ENCODE assay signal across 8 cellular contexts in the genomic region with DNA sequence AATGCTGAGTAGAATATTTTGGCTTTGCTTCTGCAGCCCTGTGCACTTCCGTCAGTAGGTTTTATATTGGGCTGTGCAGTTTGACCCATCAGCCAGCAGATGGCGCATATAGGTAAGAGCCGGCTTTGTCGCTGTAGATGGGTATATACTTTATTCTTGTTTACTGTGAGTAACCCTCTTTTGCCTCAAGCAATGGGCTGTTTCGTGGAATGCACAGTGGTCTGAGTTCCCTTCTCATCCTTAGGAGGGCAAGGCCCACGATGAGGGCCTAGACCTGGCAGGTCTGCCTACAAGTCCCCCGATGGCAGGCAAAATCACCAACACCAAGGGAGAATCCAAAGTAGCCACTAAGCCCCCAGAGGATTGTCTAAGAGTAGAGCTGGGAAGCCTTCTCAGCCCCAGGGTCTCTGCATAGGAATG.
DNase-seq lines count a peak whose midpoint lies in the region; ATAC-seq, FAIRE-seq and TF ChIP-seq lines count a peak whose summit lies in the region.

No MANE protein-coding gene starts in this region.

- TF ChIP-seq CTCF in D721Med (IDR thresholded peaks at IDR 0.05; ENCODE audit: insufficient read depth, missing control alignments) (peak; percentile 96), neural crest cell (conservative IDR thresholded peaks at IDR 0.05) (peak; percentile 90)

- no peak for FAIRE-seq in D721Med (lab: Jason Lieb, UNC)

- H3K4me1 Mint-ChIP-seq in neural crest cell: no peaks in the 10 kb centered on the region

- ATAC-seq in GM18868 (IDR thresholded peaks at IDR 0.05; ENCODE audit: unreplicated experiment) (peak; percentile 96), HG02943 (IDR thresholded peaks at IDR 0.05; ENCODE audit: low read depth, unreplicated experiment) (peak; percentile 95), SK-N-SH treated with all-trans-retinoic acid at 6 μM for 48 hours (peak; percentile 99)

- no peak for TF ChIP-seq POLR2A in erythroblast (IDR thresholded peaks at IDR 0.05; ENCODE audit: low read length)

- H3K27me3 Mint-ChIP-seq in neural crest cell (ENCODE audit: low read depth): peaks cover 2% of the 10 kb centered on the region

- no peaks in the 10 kb centered on the region for H3K36me3 Mint-ChIP-seq in neural crest cell (ENCODE audit: low read depth)

- H3K4me3 Mint-ChIP-seq in neural crest cell: no peak overlapping the region

- no peak overlapping the region for H3K27ac Mint-ChIP-seq in neural crest cell (ENCODE audit: unreplicated experiment)

- no peak for DNase-seq in D721Med (ENCODE audit: insufficient read length, low spot score)
- DNase-seq in NCI-H1105 treated with DMSO at 0.1 percent for 48 hours (lab: John Stamatoyannopoulos, UW): peak; percentile 84
- DNase-seq in erythroblast (lab: John Stamatoyannopoulos, UW): peak; percentile 51 to 69
- DNase-seq in neural crest cell (ENCODE audit: low read depth, low spot score): peak; percentile 50
- DNase-seq in GF-D8 (lab: John Stamatoyannopoulos, UW): no peak

- peaks cover 3% of the 10 kb centered on the region for H3K9me3 Mint-ChIP-seq in neural crest cell

TF ChIP-seq in SK-N-SH treated with all-trans-retinoic acid at 6 μM for 48 hours, 23 proteins besides CTCF, POLR2A, EP300 and RAD21:
- no peak for TF ChIP-seq ARNTL (CRISPR knock-in tag; IDR thresholded peaks at IDR 0.05; ENCODE audit: borderline replicate concordance, low read depth)
- TF ChIP-seq TCF4 (CRISPR knock-in tag; IDR thresholded peaks at IDR 0.05; ENCODE audit: borderline replicate concordance): no peak
- no peak for TF ChIP-seq ZNF8 (CRISPR knock-in tag; IDR thresholded peaks at IDR 0.05)
- TF ChIP-seq ZFP30 (CRISPR knock-in tag; IDR thresholded peaks at IDR 0.05): no peak
- no peak for TF ChIP-seq CSDC2 (CRISPR knock-in tag; IDR thresholded peaks at IDR 0.05)
- TF ChIP-seq, protein P1, sequence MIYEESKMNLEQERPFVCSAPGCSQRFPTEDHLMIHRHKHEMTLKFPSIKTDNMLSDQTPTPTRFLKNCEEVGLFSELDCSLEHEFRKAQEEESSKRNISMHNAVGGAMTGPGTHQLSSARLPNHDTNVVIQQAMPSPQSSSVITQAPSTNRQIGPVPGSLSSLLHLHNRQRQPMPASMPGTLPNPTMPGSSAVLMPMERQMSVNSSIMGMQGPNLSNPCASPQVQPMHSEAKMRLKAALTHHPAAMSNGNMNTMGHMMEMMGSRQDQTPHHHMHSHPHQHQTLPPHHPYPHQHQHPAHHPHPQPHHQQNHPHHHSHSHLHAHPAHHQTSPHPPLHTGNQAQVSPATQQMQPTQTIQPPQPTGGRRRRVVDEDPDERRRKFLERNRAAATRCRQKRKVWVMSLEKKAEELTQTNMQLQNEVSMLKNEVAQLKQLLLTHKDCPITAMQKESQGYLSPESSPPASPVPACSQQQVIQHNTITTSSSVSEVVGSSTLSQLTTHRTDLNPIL (CRISPR knock-in tag; IDR thresholded peaks at IDR 0.05; ENCODE audit: low read depth): no peak
- no peak for TF ChIP-seq ZNF565 (CRISPR knock-in tag; conservative IDR thresholded peaks at IDR 0.05; ENCODE audit: low read depth)
- TF ChIP-seq ZFP3 (CRISPR knock-in tag; IDR thresholded peaks at IDR 0.05): no peak
- no peak for TF ChIP-seq TOX (CRISPR knock-in tag; IDR thresholded peaks at IDR 0.05; ENCODE audit: borderline replicate concordance)
- no peak for TF ChIP-seq GLIS3 (CRISPR knock-in tag; IDR thresholded peaks at IDR 0.05)
- TF ChIP-seq, protein P2, sequence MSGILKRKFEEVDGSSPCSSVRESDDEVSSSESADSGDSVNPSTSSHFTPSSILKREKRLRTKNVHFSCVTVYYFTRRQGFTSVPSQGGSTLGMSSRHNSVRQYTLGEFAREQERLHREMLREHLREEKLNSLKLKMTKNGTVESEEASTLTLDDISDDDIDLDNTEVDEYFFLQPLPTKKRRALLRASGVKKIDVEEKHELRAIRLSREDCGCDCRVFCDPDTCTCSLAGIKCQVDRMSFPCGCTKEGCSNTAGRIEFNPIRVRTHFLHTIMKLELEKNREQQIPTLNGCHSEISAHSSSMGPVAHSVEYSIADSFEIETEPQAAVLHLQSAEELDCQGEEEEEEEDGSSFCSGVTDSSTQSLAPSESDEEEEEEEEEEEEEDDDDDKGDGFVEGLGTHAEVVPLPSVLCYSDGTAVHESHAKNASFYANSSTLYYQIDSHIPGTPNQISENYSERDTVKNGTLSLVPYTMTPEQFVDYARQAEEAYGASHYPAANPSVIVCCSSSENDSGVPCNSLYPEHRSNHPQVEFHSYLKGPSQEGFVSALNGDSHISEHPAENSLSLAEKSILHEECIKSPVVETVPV (CRISPR knock-in tag; IDR thresholded peaks at IDR 0.05): no peak
- TF ChIP-seq ZC3H10 (CRISPR knock-in tag; IDR thresholded peaks at IDR 0.05): no peak
- no peak for TF ChIP-seq RARB (CRISPR knock-in tag; IDR thresholded peaks at IDR 0.05)
- no peak for TF ChIP-seq PPARA (CRISPR knock-in tag; IDR thresholded peaks at IDR 0.05; ENCODE audit: borderline replicate concordance)
- TF ChIP-seq ZNF70 (CRISPR knock-in tag; IDR thresholded peaks at IDR 0.05): no peak
- TF ChIP-seq, protein P3, sequence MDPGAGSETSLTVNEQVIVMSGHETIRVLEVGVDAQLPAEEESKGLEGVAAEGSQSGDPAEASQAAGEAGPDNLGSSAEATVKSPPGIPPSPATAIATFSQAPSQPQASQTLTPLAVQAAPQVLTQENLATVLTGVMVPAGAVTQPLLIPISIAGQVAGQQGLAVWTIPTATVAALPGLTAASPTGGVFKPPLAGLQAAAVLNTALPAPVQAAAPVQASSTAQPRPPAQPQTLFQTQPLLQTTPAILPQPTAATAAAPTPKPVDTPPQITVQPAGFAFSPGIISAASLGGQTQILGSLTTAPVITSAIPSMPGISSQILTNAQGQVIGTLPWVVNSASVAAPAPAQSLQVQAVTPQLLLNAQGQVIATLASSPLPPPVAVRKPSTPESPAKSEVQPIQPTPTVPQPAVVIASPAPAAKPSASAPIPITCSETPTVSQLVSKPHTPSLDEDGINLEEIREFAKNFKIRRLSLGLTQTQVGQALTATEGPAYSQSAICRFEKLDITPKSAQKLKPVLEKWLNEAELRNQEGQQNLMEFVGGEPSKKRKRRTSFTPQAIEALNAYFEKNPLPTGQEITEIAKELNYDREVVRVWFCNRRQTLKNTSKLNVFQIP (CRISPR knock-in tag; IDR thresholded peaks at IDR 0.05; ENCODE audit: borderline replicate concordance, low read depth): no peak
- TF ChIP-seq, protein P4, sequence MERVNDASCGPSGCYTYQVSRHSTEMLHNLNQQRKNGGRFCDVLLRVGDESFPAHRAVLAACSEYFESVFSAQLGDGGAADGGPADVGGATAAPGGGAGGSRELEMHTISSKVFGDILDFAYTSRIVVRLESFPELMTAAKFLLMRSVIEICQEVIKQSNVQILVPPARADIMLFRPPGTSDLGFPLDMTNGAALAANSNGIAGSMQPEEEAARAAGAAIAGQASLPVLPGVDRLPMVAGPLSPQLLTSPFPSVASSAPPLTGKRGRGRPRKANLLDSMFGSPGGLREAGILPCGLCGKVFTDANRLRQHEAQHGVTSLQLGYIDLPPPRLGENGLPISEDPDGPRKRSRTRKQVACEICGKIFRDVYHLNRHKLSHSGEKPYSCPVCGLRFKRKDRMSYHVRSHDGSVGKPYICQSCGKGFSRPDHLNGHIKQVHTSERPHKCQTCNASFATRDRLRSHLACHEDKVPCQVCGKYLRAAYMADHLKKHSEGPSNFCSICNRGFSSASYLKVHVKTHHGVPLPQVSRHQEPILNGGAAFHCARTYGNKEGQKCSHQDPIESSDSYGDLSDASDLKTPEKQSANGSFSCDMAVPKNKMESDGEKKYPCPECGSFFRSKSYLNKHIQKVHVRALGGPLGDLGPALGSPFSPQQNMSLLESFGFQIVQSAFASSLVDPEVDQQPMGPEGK (CRISPR knock-in tag; IDR thresholded peaks at IDR 0.05; ENCODE audit: borderline replicate concordance): no peak
- no peak for TF ChIP-seq ESRRG (CRISPR knock-in tag; IDR thresholded peaks at IDR 0.05)
- no peak for TF ChIP-seq OSR1 (CRISPR knock-in tag; IDR thresholded peaks at IDR 0.05)

Comparison
In these comparisons a context has a peak if more than half of its experiments do, and no peak if none do; other contexts are left out.
1. DNase-seq: peak in NCI-H1105 treated with DMSO at 0.1 percent for 48 hours (single experiment), erythroblast (2 of 2) and neural crest cell (single experiment); none in D721Med (single experiment) and GF-D8 (single experiment).
2. Peak in every context shown above with its lines, with median percentiles within 50 percentile points of each other: ATAC-seq.